In the genomic region with DNA sequence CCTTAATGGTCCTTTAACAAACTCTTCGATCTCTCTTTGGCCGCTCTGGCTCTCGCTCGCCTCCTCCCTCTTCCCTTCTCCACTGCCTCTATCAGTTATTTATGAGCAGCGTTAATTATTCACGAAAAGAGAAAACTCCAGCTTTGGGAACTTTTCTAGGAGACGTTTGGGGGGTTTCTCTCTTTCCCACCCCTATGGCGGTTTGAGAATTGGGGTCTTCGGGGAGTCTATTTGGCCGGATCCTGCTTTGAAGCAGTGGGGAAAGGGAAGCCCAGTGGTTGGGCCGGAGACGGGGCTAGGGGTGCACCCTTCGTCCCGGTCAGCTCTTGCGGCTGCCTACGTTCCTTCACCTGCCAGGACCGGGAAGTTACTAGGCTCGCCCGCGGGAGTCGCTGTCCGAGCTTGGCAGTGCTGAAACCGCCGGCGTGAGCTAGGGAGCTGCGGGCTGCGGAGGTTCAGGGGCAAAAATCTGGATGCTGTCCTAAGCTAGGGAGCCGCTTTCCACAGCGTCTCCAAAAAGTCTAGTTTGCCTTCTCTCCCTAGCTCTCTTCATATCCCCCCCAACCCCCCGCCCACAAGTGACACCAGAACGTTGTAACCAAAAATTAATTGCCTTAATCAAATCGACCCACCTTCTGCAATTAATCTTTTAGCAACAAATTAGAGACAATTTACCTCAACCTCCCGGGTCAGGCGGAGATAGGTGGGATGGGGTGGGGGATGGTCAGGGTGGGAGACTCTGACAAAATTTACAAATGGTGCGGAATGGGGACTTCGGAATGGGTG, we compare ENCODE assay signal across 1 cellular context.
TF ChIP-seq lines count a peak whose summit lies in the region.

No MANE protein-coding gene starts in this region.

TF ChIP-seq in HepG2, 621 proteins besides CTCF, POLR2A, EP300 and RAD21 (continued from another document and continues in another):
- TF ChIP-seq, protein P1, sequence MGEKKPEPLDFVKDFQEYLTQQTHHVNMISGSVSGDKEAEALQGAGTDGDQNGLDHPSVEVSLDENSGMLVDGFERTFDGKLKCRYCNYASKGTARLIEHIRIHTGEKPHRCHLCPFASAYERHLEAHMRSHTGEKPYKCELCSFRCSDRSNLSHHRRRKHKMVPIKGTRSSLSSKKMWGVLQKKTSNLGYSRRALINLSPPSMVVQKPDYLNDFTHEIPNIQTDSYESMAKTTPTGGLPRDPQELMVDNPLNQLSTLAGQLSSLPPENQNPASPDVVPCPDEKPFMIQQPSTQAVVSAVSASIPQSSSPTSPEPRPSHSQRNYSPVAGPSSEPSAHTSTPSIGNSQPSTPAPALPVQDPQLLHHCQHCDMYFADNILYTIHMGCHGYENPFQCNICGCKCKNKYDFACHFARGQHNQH (CRISPR knock-in tag; IDR thresholded peaks at IDR 0.05) = 0 out of 2 replicates have a peak, but pooled peaks have one; percentile 29
- TF ChIP-seq HOXA9 (CRISPR knock-in tag; IDR thresholded peaks at IDR 0.05; ENCODE audit: borderline replicate concordance) (peak; percentile 25; the same call in 1 of the 2 replicates), ZNF331 (CRISPR knock-in tag; IDR thresholded peaks at IDR 0.05) (peak; percentile 64; the same call in 1 of the 2 replicates), GFI1 (CRISPR knock-in tag; IDR thresholded peaks at IDR 0.05; ENCODE audit: borderline replicate concordance) (no peak), ZNF768 (CRISPR knock-in tag; IDR thresholded peaks at IDR 0.05) (peak; percentile 38; the same call in 1 of the 2 replicates), HOXA3 (CRISPR knock-in tag; IDR thresholded peaks at IDR 0.05) (0 out of 2 replicates have a peak, but pooled peaks have one; percentile 29), KLF11 (CRISPR knock-in tag; IDR thresholded peaks at IDR 0.05) (peak; percentile 54; the same call in 1 of the 2 replicates), MED1 (CRISPR knock-in tag; IDR thresholded peaks at IDR 0.05) (peak; percentile 53; the same call in 1 of the 2 replicates), KDM4B (CRISPR knock-in tag; IDR thresholded peaks at IDR 0.05) (0 out of 2 replicates have a peak, but pooled peaks have one; percentile 39), SALL1 (CRISPR knock-in tag; IDR thresholded peaks at IDR 0.05) (peak; percentile 78), ZNF878 (CRISPR knock-in tag; IDR thresholded peaks at IDR 0.05) (0 out of 2 replicates have a peak, but pooled peaks have one; percentile 29), ARNT2 (CRISPR knock-in tag; IDR thresholded peaks at IDR 0.05; ENCODE audit: low read depth) (0 out of 2 replicates have a peak, but pooled peaks have one; percentile 45), ZNF749 (CRISPR knock-in tag; IDR thresholded peaks at IDR 0.05; ENCODE audit: borderline replicate concordance) (0 out of 2 replicates have a peak, but pooled peaks have one; percentile 29), ZNF264 (CRISPR knock-in tag; IDR thresholded peaks at IDR 0.05) (0 out of 2 replicates have a peak, but pooled peaks have one; percentile 38), SMAD9 (CRISPR knock-in tag; IDR thresholded peaks at IDR 0.05) (no peak), RFX3 (CRISPR knock-in tag; IDR thresholded peaks at IDR 0.05) (no peak), CC2D1A (CRISPR knock-in tag; IDR thresholded peaks at IDR 0.05) (no peak), ZC3H4 (CRISPR knock-in tag; IDR thresholded peaks at IDR 0.05; ENCODE audit: borderline replicate concordance) (no peak), KLF16 (CRISPR knock-in tag; IDR thresholded peaks at IDR 0.05) (peak in 1 of 2 experiments; percentile 57; a peak in 1 of 4 replicates), IKZF1 (IDR thresholded peaks at IDR 0.05) (no peak), ETV5 (CRISPR knock-in tag; IDR thresholded peaks at IDR 0.05; ENCODE audit: borderline replicate concordance) (0 out of 2 replicates have a peak, but pooled peaks have one; percentile 34), ZZZ3 (CRISPR knock-in tag; IDR thresholded peaks at IDR 0.05; ENCODE audit: borderline replicate concordance) (no peak), SIX4 (CRISPR knock-in tag; IDR thresholded peaks at IDR 0.05) (peak; percentile 23; the same call in 1 of the 2 replicates)
- TF ChIP-seq, protein P2, sequence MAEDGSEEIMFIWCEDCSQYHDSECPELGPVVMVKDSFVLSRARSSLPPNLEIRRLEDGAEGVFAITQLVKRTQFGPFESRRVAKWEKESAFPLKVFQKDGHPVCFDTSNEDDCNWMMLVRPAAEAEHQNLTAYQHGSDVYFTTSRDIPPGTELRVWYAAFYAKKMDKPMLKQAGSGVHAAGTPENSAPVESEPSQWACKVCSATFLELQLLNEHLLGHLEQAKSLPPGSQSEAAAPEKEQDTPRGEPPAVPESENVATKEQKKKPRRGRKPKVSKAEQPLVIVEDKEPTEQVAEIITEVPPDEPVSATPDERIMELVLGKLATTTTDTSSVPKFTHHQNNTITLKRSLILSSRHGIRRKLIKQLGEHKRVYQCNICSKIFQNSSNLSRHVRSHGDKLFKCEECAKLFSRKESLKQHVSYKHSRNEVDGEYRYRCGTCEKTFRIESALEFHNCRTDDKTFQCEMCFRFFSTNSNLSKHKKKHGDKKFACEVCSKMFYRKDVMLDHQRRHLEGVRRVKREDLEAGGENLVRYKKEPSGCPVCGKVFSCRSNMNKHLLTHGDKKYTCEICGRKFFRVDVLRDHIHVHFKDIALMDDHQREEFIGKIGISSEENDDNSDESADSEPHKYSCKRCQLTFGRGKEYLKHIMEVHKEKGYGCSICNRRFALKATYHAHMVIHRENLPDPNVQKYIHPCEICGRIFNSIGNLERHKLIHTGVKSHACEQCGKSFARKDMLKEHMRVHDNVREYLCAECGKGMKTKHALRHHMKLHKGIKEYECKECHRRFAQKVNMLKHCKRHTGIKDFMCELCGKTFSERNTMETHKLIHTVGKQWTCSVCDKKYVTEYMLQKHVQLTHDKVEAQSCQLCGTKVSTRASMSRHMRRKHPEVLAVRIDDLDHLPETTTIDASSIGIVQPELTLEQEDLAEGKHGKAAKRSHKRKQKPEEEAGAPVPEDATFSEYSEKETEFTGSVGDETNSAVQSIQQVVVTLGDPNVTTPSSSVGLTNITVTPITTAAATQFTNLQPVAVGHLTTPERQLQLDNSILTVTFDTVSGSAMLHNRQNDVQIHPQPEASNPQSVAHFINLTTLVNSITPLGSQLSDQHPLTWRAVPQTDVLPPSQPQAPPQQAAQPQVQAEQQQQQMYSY (CRISPR knock-in tag; IDR thresholded peaks at IDR 0.05) = peak; percentile 38; the same call in 1 of the 2 replicates
- TF ChIP-seq, protein P3, sequence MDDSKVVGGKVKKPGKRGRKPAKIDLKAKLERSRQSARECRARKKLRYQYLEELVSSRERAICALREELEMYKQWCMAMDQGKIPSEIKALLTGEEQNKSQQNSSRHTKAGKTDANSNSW (CRISPR knock-in tag; IDR thresholded peaks at IDR 0.05; ENCODE audit: borderline replicate concordance) = no peak
- TF ChIP-seq, protein P4, sequence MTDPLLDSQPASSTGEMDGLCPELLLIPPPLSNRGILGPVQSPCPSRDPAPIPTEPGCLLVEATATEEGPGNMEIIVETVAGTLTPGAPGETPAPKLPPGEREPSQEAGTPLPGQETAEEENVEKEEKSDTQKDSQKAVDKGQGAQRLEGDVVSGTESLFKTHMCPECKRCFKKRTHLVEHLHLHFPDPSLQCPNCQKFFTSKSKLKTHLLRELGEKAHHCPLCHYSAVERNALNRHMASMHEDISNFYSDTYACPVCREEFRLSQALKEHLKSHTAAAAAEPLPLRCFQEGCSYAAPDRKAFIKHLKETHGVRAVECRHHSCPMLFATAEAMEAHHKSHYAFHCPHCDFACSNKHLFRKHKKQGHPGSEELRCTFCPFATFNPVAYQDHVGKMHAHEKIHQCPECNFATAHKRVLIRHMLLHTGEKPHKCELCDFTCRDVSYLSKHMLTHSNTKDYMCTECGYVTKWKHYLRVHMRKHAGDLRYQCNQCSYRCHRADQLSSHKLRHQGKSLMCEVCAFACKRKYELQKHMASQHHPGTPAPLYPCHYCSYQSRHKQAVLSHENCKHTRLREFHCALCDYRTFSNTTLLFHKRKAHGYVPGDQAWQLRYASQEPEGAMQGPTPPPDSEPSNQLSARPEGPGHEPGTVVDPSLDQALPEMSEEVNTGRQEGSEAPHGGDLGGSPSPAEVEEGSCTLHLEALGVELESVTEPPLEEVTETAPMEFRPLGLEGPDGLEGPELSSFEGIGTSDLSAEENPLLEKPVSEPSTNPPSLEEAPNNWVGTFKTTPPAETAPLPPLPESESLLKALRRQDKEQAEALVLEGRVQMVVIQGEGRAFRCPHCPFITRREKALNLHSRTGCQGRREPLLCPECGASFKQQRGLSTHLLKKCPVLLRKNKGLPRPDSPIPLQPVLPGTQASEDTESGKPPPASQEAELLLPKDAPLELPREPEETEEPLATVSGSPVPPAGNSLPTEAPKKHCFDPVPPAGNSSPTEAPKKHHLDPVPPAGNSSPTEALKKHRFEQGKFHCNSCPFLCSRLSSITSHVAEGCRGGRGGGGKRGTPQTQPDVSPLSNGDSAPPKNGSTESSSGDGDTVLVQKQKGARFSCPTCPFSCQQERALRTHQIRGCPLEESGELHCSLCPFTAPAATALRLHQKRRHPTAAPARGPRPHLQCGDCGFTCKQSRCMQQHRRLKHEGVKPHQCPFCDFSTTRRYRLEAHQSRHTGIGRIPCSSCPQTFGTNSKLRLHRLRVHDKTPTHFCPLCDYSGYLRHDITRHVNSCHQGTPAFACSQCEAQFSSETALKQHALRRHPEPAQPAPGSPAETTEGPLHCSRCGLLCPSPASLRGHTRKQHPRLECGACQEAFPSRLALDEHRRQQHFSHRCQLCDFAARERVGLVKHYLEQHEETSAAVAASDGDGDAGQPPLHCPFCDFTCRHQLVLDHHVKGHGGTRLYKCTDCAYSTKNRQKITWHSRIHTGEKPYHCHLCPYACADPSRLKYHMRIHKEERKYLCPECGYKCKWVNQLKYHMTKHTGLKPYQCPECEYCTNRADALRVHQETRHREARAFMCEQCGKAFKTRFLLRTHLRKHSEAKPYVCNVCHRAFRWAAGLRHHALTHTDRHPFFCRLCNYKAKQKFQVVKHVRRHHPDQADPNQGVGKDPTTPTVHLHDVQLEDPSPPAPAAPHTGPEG (CRISPR knock-in tag; IDR thresholded peaks at IDR 0.05) = 0 out of 2 replicates have a peak, but pooled peaks have one; percentile 57
- TF ChIP-seq, protein P5, sequence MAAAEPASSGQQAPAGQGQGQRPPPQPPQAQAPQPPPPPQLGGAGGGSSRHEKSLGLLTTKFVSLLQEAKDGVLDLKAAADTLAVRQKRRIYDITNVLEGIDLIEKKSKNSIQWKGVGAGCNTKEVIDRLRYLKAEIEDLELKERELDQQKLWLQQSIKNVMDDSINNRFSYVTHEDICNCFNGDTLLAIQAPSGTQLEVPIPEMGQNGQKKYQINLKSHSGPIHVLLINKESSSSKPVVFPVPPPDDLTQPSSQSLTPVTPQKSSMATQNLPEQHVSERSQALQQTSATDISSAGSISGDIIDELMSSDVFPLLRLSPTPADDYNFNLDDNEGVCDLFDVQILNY (CRISPR knock-in tag; conservative IDR thresholded peaks at IDR 0.05) = no peak
- TF ChIP-seq, protein P6, sequence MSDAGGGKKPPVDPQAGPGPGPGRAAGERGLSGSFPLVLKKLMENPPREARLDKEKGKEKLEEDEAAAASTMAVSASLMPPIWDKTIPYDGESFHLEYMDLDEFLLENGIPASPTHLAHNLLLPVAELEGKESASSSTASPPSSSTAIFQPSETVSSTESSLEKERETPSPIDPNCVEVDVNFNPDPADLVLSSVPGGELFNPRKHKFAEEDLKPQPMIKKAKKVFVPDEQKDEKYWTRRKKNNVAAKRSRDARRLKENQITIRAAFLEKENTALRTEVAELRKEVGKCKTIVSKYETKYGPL (CRISPR knock-in tag; IDR thresholded peaks at IDR 0.05) = peak; percentile 70; the same call in 1 of the 2 replicates
- TF ChIP-seq, protein P7, sequence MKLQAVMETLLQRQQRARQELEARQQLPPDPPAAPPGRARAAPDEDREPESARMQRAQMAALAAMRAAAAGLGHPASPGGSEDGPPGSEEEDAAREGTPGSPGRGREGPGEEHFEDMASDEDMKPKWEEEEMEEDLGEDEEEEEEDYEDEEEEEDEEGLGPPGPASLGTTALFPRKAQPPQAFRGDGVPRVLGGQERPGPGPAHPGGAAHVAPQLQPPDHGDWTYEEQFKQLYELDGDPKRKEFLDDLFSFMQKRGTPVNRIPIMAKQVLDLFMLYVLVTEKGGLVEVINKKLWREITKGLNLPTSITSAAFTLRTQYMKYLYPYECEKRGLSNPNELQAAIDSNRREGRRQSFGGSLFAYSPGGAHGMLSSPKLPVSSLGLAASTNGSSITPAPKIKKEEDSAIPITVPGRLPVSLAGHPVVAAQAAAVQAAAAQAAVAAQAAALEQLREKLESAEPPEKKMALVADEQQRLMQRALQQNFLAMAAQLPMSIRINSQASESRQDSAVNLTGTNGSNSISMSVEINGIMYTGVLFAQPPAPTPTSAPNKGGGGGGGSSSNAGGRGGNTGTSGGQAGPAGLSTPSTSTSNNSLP (IDR thresholded peaks at IDR 0.05; ENCODE audit: low read depth, low read length) = no peak
- TF ChIP-seq, protein P8, sequence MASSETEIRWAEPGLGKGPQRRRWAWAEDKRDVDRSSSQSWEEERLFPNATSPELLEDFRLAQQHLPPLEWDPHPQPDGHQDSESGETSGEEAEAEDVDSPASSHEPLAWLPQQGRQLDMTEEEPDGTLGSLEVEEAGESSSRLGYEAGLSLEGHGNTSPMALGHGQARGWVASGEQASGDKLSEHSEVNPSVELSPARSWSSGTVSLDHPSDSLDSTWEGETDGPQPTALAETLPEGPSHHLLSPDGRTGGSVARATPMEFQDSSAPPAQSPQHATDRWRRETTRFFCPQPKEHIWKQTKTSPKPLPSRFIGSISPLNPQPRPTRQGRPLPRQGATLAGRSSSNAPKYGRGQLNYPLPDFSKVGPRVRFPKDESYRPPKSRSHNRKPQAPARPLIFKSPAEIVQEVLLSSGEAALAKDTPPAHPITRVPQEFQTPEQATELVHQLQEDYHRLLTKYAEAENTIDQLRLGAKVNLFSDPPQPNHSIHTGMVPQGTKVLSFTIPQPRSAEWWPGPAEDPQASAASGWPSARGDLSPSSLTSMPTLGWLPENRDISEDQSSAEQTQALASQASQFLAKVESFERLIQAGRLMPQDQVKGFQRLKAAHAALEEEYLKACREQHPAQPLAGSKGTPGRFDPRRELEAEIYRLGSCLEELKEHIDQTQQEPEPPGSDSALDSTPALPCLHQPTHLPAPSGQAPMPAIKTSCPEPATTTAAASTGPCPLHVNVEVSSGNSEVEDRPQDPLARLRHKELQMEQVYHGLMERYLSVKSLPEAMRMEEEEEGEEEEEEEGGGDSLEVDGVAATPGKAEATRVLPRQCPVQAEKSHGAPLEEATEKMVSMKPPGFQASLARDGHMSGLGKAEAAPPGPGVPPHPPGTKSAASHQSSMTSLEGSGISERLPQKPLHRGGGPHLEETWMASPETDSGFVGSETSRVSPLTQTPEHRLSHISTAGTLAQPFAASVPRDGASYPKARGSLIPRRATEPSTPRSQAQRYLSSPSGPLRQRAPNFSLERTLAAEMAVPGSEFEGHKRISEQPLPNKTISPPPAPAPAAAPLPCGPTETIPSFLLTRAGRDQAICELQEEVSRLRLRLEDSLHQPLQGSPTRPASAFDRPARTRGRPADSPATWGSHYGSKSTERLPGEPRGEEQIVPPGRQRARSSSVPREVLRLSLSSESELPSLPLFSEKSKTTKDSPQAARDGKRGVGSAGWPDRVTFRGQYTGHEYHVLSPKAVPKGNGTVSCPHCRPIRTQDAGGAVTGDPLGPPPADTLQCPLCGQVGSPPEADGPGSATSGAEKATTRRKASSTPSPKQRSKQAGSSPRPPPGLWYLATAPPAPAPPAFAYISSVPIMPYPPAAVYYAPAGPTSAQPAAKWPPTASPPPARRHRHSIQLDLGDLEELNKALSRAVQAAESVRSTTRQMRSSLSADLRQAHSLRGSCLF (CRISPR knock-in tag; IDR thresholded peaks at IDR 0.05; ENCODE audit: borderline replicate concordance) = 0 out of 2 replicates have a peak, but pooled peaks have one; percentile 51
